Comparison of ENCODE assay signal across 1 cellular context in the genomic region with DNA sequence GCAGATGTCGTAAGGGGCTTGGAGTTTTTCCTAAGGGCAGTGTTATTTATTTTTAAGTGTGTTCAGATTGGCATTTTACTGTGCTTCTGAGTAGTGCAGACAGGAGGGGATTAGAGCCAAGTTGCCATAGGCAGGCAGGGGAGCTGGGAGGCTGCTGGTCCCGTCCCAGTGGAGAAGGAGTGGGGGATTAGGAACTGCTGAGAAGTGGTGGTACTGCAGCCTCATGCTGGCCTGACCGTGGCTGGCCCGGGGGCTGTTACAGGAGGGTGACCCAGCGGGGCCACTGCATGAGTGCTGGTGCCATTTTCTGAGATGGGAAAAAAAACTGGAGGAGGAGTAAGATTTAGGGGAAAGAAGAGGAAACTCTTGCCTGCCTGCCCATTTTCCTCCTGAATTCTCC.
TF ChIP-seq lines count a peak whose summit lies in the region.

No MANE protein-coding gene starts in this region.

TF ChIP-seq in H1, 55 proteins besides CTCF, POLR2A, EP300 and RAD21 (continued from another document):
- TF ChIP-seq GTF2F1 (IDR thresholded peaks at IDR 0.05; ENCODE audit: borderline replicate concordance, low read depth, low read length) (no peak), HDAC6 (IDR thresholded peaks at IDR 0.05; ENCODE audit: low read depth, low read length) (no peak)
